Comparison of ENCODE assay signal across 10 cellular contexts in genomic region chr18:48937869-48938750, GRCh38. TPM values are rescaled to one million over a fixed set of nuclear protein-coding genes. Genes with fewer than 3 reads are reported as not detected.
DNase-seq lines count a peak whose midpoint lies in the region; ATAC-seq, FAIRE-seq and TF ChIP-seq lines count a peak whose summit lies in the region.
"Had no signal": no experiment of that assay in that cellular context is flagged by ENCODE, and none has a peak within 500 bp of the region (broad histone marks: within the 10 kb centered on the region; RNA-seq: fewer than 3 reads in every experiment).

No MANE protein-coding gene starts in this region.

- H3K4me1 ChIP-seq in GM12878 (ENCODE audit: control insufficient read depth, insufficient read depth, low read length) (peaks cover 59% of the 10 kb centered on the region), mesenchymal stem cell (ENCODE audit: control insufficient read depth, insufficient read depth, low read depth, low read length) (peaks cover 65% of the 10 kb centered on the region), tibial artery (peaks cover 0 to 100% (median 97%) of the 10 kb centered on the region in 4 donors)

- TF ChIP-seq EP300 in GM12878 (IDR thresholded peaks at IDR 0.05; ENCODE audit: borderline replicate concordance in 1 of 2, control insufficient read depth in 1 of 2, low read depth in 2 of 2, low read length in 2 of 2) = no peak

- intact Hi-C loops in GM12878 (cut with micrococcal nuclease; ENCODE audit: unreplicated experiment) (no loop called here), tibial artery (cut with DNase I; ENCODE audit: low total_unique reads) (no loop called here)

- DNase-seq in activated CD8-positive, alpha-beta memory T cell treated with anti-CD3 and anti-CD28 coated beads, Interleukin-2, amount 10 ng/mL, durations not matched to agents 7 days and 5 days = no peak
- DNase-seq in activated CD8-positive, alpha-beta memory T cell treated with anti-CD3 and anti-CD28 coated beads, Interleukin-2, amount 50 U/mL, for 4 hours = no peak
- no peak for DNase-seq in GM12878 (ENCODE audit: low read depth, low spot score)
- DNase-seq in mesenchymal stem cell = no peak
- DNase-seq in tibial artery = no peak
- no peak for DNase-seq in NCI-H2107 treated with DMSO at 0.1 percent for 48 hours (lab: John Stamatoyannopoulos, UW; ENCODE audit: unreplicated experiment)
- DNase-seq: NCI-H82; stimulated activated CD4-positive, alpha-beta T cell treated with anti-CD3 and anti-CD28 coated beads, Interleukin-2, amount 100 ng/mL, for 24 hours had no signal

- H2BK5ac ChIP-seq in mesenchymal stem cell (ENCODE audit: low read depth, low read length, poor library complexity, severe bottlenecking) = no peak overlapping the region

- no peaks in the 10 kb centered on the region for H3K27me3 ChIP-seq in GM12878 (replicated peaks in 1 of 2; ENCODE audit: control insufficient read depth in 2 of 2, insufficient read depth in 2 of 2, low read length in 1 of 2)
- H3K27me3 ChIP-seq in mesenchymal stem cell (ENCODE audit: control insufficient read depth in 1 of 2, insufficient read depth in 1 of 2, low read length in 2 of 2) = no peaks in the 10 kb centered on the region
- H3K27me3 ChIP-seq in tibial artery = no peaks in the 10 kb centered on the region

- no peak overlapping the region for H3K23ac ChIP-seq in mesenchymal stem cell (ENCODE audit: low read length in 2 of 2)

- H3K4ac ChIP-seq in mesenchymal stem cell (ENCODE audit: low read depth in 1 of 2, low read length in 2 of 2) = peak overlapping the region in 1 of 2 experiments; percentile 16

- H2AK5ac ChIP-seq in mesenchymal stem cell (ENCODE audit: low read length, severe bottlenecking) = peak overlapping the region; percentile 23

- ATAC-seq in activated CD8-positive, alpha-beta memory T cell treated with anti-CD3 and anti-CD28 coated beads, Interleukin-2, amount 10 ng/mL, durations not matched to agents 7 days and 5 days = no peak
- ATAC-seq in GM12878 (no peak), GM18907 (IDR thresholded peaks at IDR 0.05; ENCODE audit: unreplicated experiment) (no peak), HG03175 (IDR thresholded peaks at IDR 0.05; ENCODE audit: unreplicated experiment) (no peak)

- POLR2A ChIA-PET in GM12878 (lab: Charles Lee) = interaction anchor here (0.6 to 1.1 kb wide), 5 partner anchors 9 to 477 kb away, joined by 3 to 4 read pairs (median 3); no protein-coding TSS in a partner anchor

- no peak overlapping the region for H3K4me3 Mint-ChIP-seq in activated CD8-positive, alpha-beta memory T cell treated with anti-CD3 and anti-CD28 coated beads, Interleukin-2, amount 10 ng/mL, durations not matched to agents 7 days and 5 days

- H3K9ac ChIP-seq in GM12878 (ENCODE audit: control insufficient read depth, insufficient read depth, low read length) = no peak overlapping the region
- H3K9ac ChIP-seq in mesenchymal stem cell (ENCODE audit: low read length) = peak overlapping the region; percentile 43

- H3K36me3 ChIP-seq in GM12878 (ENCODE audit: control insufficient read depth in 2 of 2, insufficient read depth in 2 of 2, low read length in 1 of 2) (peaks cover 8 to 11% of the 10 kb centered on the region in 2 experiments; a peak in 3 of 4 replicates), mesenchymal stem cell (ENCODE audit: control insufficient read depth in 1 of 2, insufficient read depth in 2 of 2, low read depth in 1 of 2, low read length in 2 of 2) (peaks cover 51 to 56% of the 10 kb centered on the region in 2 experiments), tibial artery (peaks cover 0 to 13% (median 4%) of the 10 kb centered on the region in 3 donors)

- H3K4me2 ChIP-seq in GM12878 (ENCODE audit: control insufficient read depth, insufficient read depth) (peak overlapping the region; percentile 30), mesenchymal stem cell (ENCODE audit: low read length, poor library complexity, severe bottlenecking) (no peak overlapping the region)

- no peak for TF ChIP-seq RAD21 in GM12878 (IDR thresholded peaks at IDR 0.05; ENCODE audit: insufficient read depth, low read depth, low read length)

- no peak overlapping the region for H4K91ac ChIP-seq in mesenchymal stem cell (ENCODE audit: low read length)

- H3K79me1 ChIP-seq in mesenchymal stem cell (replicated peaks; ENCODE audit: low read length, poor library complexity, severe bottlenecking) = no peaks in the 10 kb centered on the region

- in situ Hi-C loops in GM12878 (cut with MboI) = loop anchor here (25.0 kb wide), 1 partner anchor 1349 kb away; the partner anchor contains the start of genes CXXC1 and MBD1

- no peak overlapping the region for H2BK120ac ChIP-seq in mesenchymal stem cell (ENCODE audit: low read depth, low read length)

- RAD21 ChIA-PET in GM12878 (lab: Charles Lee; ENCODE audit: unreplicated experiment) = interaction anchor here (1.0 to 1.9 kb wide), 5 partner anchors 8 to 160 kb away, joined by 3 to 9 read pairs (median 3); no protein-coding TSS in a partner anchor

- no TSS peak for BruUV-seq in GM12878 (replicated peaks; lab: Mats Ljungman, UMichigan)

- no peaks in the 10 kb centered on the region for H3K27me3 Mint-ChIP-seq in activated CD8-positive, alpha-beta memory T cell treated with anti-CD3 and anti-CD28 coated beads, Interleukin-2, amount 10 ng/mL, durations not matched to agents 7 days and 5 days

- H3K9me3 Mint-ChIP-seq in activated CD8-positive, alpha-beta memory T cell treated with anti-CD3 and anti-CD28 coated beads, Interleukin-2, amount 10 ng/mL, durations not matched to agents 7 days and 5 days (ENCODE audit: low read depth) = no peaks in the 10 kb centered on the region

- H3K18ac ChIP-seq in mesenchymal stem cell (ENCODE audit: low read depth in 1 of 2, low read length in 2 of 2) = no peak overlapping the region

- peaks cover 90% of the 10 kb centered on the region for H3K4me1 Mint-ChIP-seq in activated CD8-positive, alpha-beta memory T cell treated with anti-CD3 and anti-CD28 coated beads, Interleukin-2, amount 10 ng/mL, durations not matched to agents 7 days and 5 days

- no peak overlapping the region for H2BK15ac ChIP-seq in mesenchymal stem cell (ENCODE audit: low read depth, poor library complexity, severe bottlenecking)

- CTCF ChIA-PET in activated CD8-positive, alpha-beta memory T cell treated with anti-CD3 and anti-CD28 coated beads, Interleukin-2, amount 10 ng/mL, durations not matched to agents 7 days and 5 days (lab: Charles Lee) = interaction anchor here (0.7 to 0.9 kb wide), 3 partner anchors 10 to 123 kb away, joined by 3 read pairs; no protein-coding TSS in a partner anchor
- CTCF ChIA-PET in GM12878 (lab: Yijun Ruan, JAX) = interaction anchor here (1.2 to 2.6 kb wide), 4 partner anchors 9 to 236 kb away, joined by 3 to 8 read pairs (median 4); no protein-coding TSS in a partner anchor

- H3K79me2 ChIP-seq in GM12878 (ENCODE audit: control insufficient read depth, insufficient read depth, low read length) = peaks cover 99% of the 10 kb centered on the region

- no peak for TF ChIP-seq POLR2A in GM12878 (IDR thresholded peaks at IDR 0.05; ENCODE audit: low read depth, low read length)

- WGBS in GM12878 (ENCODE audit: insufficient coverage, insufficient replicate concordance, low lambda C conversion rate, missing lambda C conversion rate) = 52% methylated on average over 6 of the region's 6 CpGs
- 94% methylated on average over 6 of the region's 6 CpGs for WGBS in mesenchymal stem cell

- H3K14ac ChIP-seq in mesenchymal stem cell (ENCODE audit: low read length in 2 of 2) = no peak overlapping the region

- SMC1A ChIA-PET in GM12878 (lab: Charles Lee; ENCODE audit: uncharacterized antibody, unreplicated experiment) = interaction anchor here (0.7 to 2.8 kb wide), 6 partner anchors 9 to 261 kb away, joined by 3 to 14 read pairs (median 4); no protein-coding TSS in a partner anchor

- H3K9me3 ChIP-seq in GM12878 (replicated peaks; ENCODE audit: control insufficient read depth, insufficient read depth, low read length) (no peaks in the 10 kb centered on the region), mesenchymal stem cell (ENCODE audit: control insufficient read depth, low read length) (no peaks in the 10 kb centered on the region), tibial artery (no peaks in the 10 kb centered on the region)

- peaks cover 34% of the 10 kb centered on the region for H3K36me3 Mint-ChIP-seq in activated CD8-positive, alpha-beta memory T cell treated with anti-CD3 and anti-CD28 coated beads, Interleukin-2, amount 10 ng/mL, durations not matched to agents 7 days and 5 days

- FAIRE-seq in GM12878 (lab: Jason Lieb, UNC) = no peak

- TF ChIP-seq CTCF in GM12878 (IDR thresholded peaks at IDR 0.05 in 2 of 3, conservative IDR thresholded peaks at IDR 0.05 in 1 of 3; ENCODE audit: control insufficient read depth in 2 of 3, extremely low read depth in 1 of 3, insufficient read depth in 1 of 3, low read depth in 3 of 3, low read length in 3 of 3) (0 out of 6 replicates have a peak, but pooled peaks of 1 of the 3 experiments have one; percentile 1), tibial artery (IDR thresholded peaks at IDR 0.05) (no peak)

- H4K8ac ChIP-seq in mesenchymal stem cell (ENCODE audit: low read length) = no peak overlapping the region

- H3K27ac Mint-ChIP-seq in activated CD8-positive, alpha-beta memory T cell treated with anti-CD3 and anti-CD28 coated beads, Interleukin-2, amount 10 ng/mL, durations not matched to agents 7 days and 5 days = peak overlapping the region; percentile 64

- H3K4me3 ChIP-seq in GM12878 (no peak overlapping the region), mesenchymal stem cell (ENCODE audit: insufficient read depth in 1 of 2, low read depth in 1 of 2, low read length in 2 of 2) (peak overlapping the region in 1 of 2 experiments; percentile 49), tibial artery (peak overlapping the region; percentile 58 to 98)

- no peak overlapping the region for H2AFZ ChIP-seq in GM12878 (ENCODE audit: control insufficient read depth, low read depth, low read length)
- no peak overlapping the region for H2AFZ ChIP-seq in mesenchymal stem cell (ENCODE audit: low read depth, low read length)

- no peak overlapping the region for H2BK12ac ChIP-seq in mesenchymal stem cell (ENCODE audit: low read length in 2 of 2)

- H3K27ac ChIP-seq in GM12878 (ENCODE audit: control insufficient read depth, insufficient read depth) (no peak overlapping the region; the same call in 1 of the 2 replicates), mesenchymal stem cell (ENCODE audit: low read length, poor library complexity, severe bottlenecking) (peak overlapping the region; percentile 83), tibial artery (peak overlapping the region; percentile 88 to 99)

- no peaks in the 10 kb centered on the region for H4K20me1 ChIP-seq in GM12878 (ENCODE audit: control insufficient read depth, insufficient read depth)

RNA-seq across cellular contexts. Expression of gene SMAD7, which starts 12.7 kb away (rescaled TPM):
- 10 to 100 TPM; 18.5 to 29.3 TPM for total RNA-seq in activated CD8-positive, alpha-beta memory T cell treated with anti-CD3 and anti-CD28 coated beads, Interleukin-2, amount 10 ng/mL, durations not matched to agents 7 days and 5 days
- total RNA-seq in GM12878 (2013; cell fraction: nucleolus; rRNA removed) = 36.4 and 43.3 TPM in 2 replicates
- total RNA-seq in GM12878 (2014; rRNA removed) (11.7 and 14.8 TPM in 2 replicates), GM12878 (2014; rRNA removed; fragmentation: Illumina TruSeq; extraction: Trizol) (8.4 and 10.3 TPM in 2 replicates), GM12878 (2021) (13.1 and 14.1 TPM in 2 replicates)
- 2.7 TPM for polyA plus RNA-seq in GM12878 (2011; ENCODE audit: low read depth)
- polyA plus RNA-seq in GM12878 (2011; rRNA removed) (19.0 and 22.5 TPM in 2 replicates), GM12878 (2014; fragmentation: Illumina TruSeq; extraction: Trizol) (4.3 and 6.4 TPM in 2 replicates), GM12878 (2014; fragmentation: Nextera tagmentation; extraction: Ambion mirVana) (1 to 10 TPM; 1.3 to 1.8 TPM), GM12878 (2014; rRNA removed) (8.6 and 9.7 TPM in 2 replicates), GM12878 (2016; fragmentation: Nextera tagmentation; extraction: Ambion mirVana) (1 to 10 TPM; 2.0 to 3.8 TPM)
- 24.3 and 24.7 TPM in 2 replicates for polyA plus RNA-seq in GM12878 (2011; cell fraction: cytosol; rRNA removed)
- polyA plus RNA-seq in GM12878 (2011; cell fraction: nucleus; rRNA removed) = 34.6 and 47.7 TPM in 2 replicates
- polyA plus RNA-seq in GM12878 (2012) = 7.3 and 8.5 TPM in 2 replicates
- polyA minus RNA-seq in GM12878 (2011; rRNA and poly(A)+ RNA removed) = 28.1 and 47.6 TPM in 2 replicates
- polyA minus RNA-seq in GM12878 (2011; cell fraction: cytosol; rRNA and poly(A)+ RNA removed) = 16.8 and 23.7 TPM in 2 replicates
- 23.5 and 38.0 TPM in 2 replicates for polyA minus RNA-seq in GM12878 (2011; cell fraction: nucleus; rRNA and poly(A)+ RNA removed)
- polyA plus RNA-seq in mesenchymal stem cell (2013, experiment 1 of 2) = 9.6 TPM
- polyA plus RNA-seq in mesenchymal stem cell (2013, experiment 2 of 2) = 9.9 TPM
